ENCODE assay signal across 8 cellular contexts in the genomic region with DNA sequence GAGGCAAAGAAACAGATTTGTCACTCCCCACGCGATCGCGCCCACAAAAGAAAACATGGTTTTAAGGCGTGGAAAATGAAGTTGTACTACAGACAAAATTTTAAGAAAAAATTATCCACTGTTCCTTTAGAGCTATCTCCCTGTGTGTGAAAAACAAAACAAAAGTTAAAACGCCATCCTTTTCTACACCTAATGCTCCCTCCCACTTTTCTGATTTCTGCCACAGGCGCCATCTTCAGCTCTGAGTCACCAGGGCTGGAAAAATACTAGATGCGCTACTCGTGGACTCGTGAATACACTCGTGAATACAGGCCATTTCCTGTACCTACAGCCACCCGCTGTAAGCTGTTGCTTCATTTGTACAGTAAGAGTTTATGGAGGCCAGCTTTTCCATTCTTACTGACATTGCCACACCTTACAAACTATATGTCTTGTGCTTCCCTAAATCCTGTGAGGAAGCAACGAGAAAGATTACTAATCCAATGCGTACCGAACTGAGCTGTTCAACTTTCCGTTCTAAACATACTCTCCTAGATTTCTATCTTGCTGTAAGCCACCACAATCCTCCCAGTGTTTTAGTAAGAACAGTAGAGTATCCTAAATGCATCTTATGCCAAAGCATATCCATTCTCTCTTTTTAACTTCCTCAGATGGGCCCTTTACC. TPM values are rescaled to one million over a fixed set of nuclear protein-coding genes. Genes with fewer than 3 reads are reported as not detected.
A peak's percentile ranks its signal among the peaks of the same experiment; 100 is the strongest.
DNase-seq lines count a peak whose midpoint lies in the region; ATAC-seq lines count a peak whose summit lies in the region.

No MANE protein-coding gene starts in this region.

- no peak overlapping the region for H3K27ac Mint-ChIP-seq in activated T-cell treated with anti-CD3 and anti-CD28 coated beads, Interleukin-2, amount 50 U/mL, for 24 hours
- no peak overlapping the region for H3K27ac Mint-ChIP-seq in naive thymus-derived CD8-positive, alpha-beta T cell
- H3K27ac Mint-ChIP-seq in stimulated activated effector memory CD8-positive, alpha-beta T cell treated with anti-CD3 and anti-CD28 coated beads, Interleukin-12 subunit alpha, Interleukin-12 subunit beta, amount 100 ng/mL, for 72 hours: no peak overlapping the region

- ATAC-seq in GM19043 (IDR thresholded peaks at IDR 0.05; ENCODE audit: low read depth, unreplicated experiment): peak; percentile 34
- peak; percentile 60 to 62 for ATAC-seq in naive thymus-derived CD8-positive, alpha-beta T cell
- peak; percentile 81 for ATAC-seq in stimulated activated effector memory CD8-positive, alpha-beta T cell treated with anti-CD3 and anti-CD28 coated beads, Interleukin-12 subunit alpha, Interleukin-12 subunit beta, amount 100 ng/mL, for 72 hours

- peaks cover 19% of the 10 kb centered on the region for H3K4me1 Mint-ChIP-seq in activated T-cell treated with anti-CD3 and anti-CD28 coated beads, Interleukin-2, amount 50 U/mL, for 24 hours (ENCODE audit: low read depth)
- peaks cover 2 to 15% (median 6%) of the 10 kb centered on the region in 4 donors for H3K4me1 Mint-ChIP-seq in naive thymus-derived CD8-positive, alpha-beta T cell
- peaks cover 9% of the 10 kb centered on the region for H3K4me1 Mint-ChIP-seq in stimulated activated effector memory CD8-positive, alpha-beta T cell treated with anti-CD3 and anti-CD28 coated beads, Interleukin-12 subunit alpha, Interleukin-12 subunit beta, amount 100 ng/mL, for 72 hours

- H3K36me3 Mint-ChIP-seq in activated T-cell treated with anti-CD3 and anti-CD28 coated beads, Interleukin-2, amount 50 U/mL, for 24 hours (ENCODE audit: low read depth): peaks cover 32% of the 10 kb centered on the region
- H3K36me3 Mint-ChIP-seq in naive thymus-derived CD8-positive, alpha-beta T cell: no peaks in the 10 kb centered on the region
- H3K36me3 Mint-ChIP-seq in stimulated activated effector memory CD8-positive, alpha-beta T cell treated with anti-CD3 and anti-CD28 coated beads, Interleukin-12 subunit alpha, Interleukin-12 subunit beta, amount 100 ng/mL, for 72 hours: peaks cover 14% of the 10 kb centered on the region

- peak; percentile 81 for DNase-seq in AG20443 (ENCODE audit: low spot score)
- peak; percentile 68 for DNase-seq in HS-5 (ENCODE audit: low read depth)
- DNase-seq in OCI-M1 (lab: John Stamatoyannopoulos, UW): peak; percentile 87
- DNase-seq in activated T-cell treated with anti-CD3 and anti-CD28 coated beads, Interleukin-2, amount 50 U/mL, for 24 hours: peak; percentile 63
- DNase-seq in fibroblast of gingiva (ENCODE audit: low read depth): peak; percentile 92
- DNase-seq in naive thymus-derived CD8-positive, alpha-beta T cell: peak in 9 of 10 donors; percentile 11 to 83 (median 58)
- DNase-seq in stimulated activated effector memory CD8-positive, alpha-beta T cell treated with anti-CD3 and anti-CD28 coated beads, Interleukin-12 subunit alpha, Interleukin-12 subunit beta, amount 100 ng/mL, for 72 hours (ENCODE audit: low spot score in 2 of 2): peak; percentile 32 to 74

- POLR2A ChIA-PET in naive thymus-derived CD8-positive, alpha-beta T cell (lab: Charles Lee): interaction anchor here (0.8 to 1.7 kb wide), 3 partner anchors 79 to 792 kb away, joined by 3 to 36 read pairs (median 4); a partner anchor contains a TSS

- no peaks in the 10 kb centered on the region for H3K9me3 Mint-ChIP-seq in activated T-cell treated with anti-CD3 and anti-CD28 coated beads, Interleukin-2, amount 50 U/mL, for 24 hours
- H3K9me3 Mint-ChIP-seq in naive thymus-derived CD8-positive, alpha-beta T cell: no peaks in the 10 kb centered on the region
- H3K9me3 Mint-ChIP-seq in stimulated activated effector memory CD8-positive, alpha-beta T cell treated with anti-CD3 and anti-CD28 coated beads, Interleukin-12 subunit alpha, Interleukin-12 subunit beta, amount 100 ng/mL, for 72 hours: no peaks in the 10 kb centered on the region

- no peaks in the 10 kb centered on the region for H3K27me3 Mint-ChIP-seq in activated T-cell treated with anti-CD3 and anti-CD28 coated beads, Interleukin-2, amount 50 U/mL, for 24 hours
- H3K27me3 Mint-ChIP-seq in naive thymus-derived CD8-positive, alpha-beta T cell: no peaks in the 10 kb centered on the region

- H3K4me3 Mint-ChIP-seq in activated T-cell treated with anti-CD3 and anti-CD28 coated beads, Interleukin-2, amount 50 U/mL, for 24 hours: no peak overlapping the region
- no peak overlapping the region for H3K4me3 Mint-ChIP-seq in naive thymus-derived CD8-positive, alpha-beta T cell
- H3K4me3 Mint-ChIP-seq in stimulated activated effector memory CD8-positive, alpha-beta T cell treated with anti-CD3 and anti-CD28 coated beads, Interleukin-12 subunit alpha, Interleukin-12 subunit beta, amount 100 ng/mL, for 72 hours: no peak overlapping the region

RNA-seq across cellular contexts. Expression of a gene that starts 0.8 kb away (rescaled TPM):
- total RNA-seq in naive thymus-derived CD8-positive, alpha-beta T cell: 10 to 100 TPM; 16.0 to 16.1 TPM
- 1 to 10 TPM; 2.3 to 4.9 (median 3.5) TPM for polyA plus RNA-seq in naive thymus-derived CD8-positive, alpha-beta T cell

Comparison
In these comparisons a context has a peak if more than half of its experiments do, and no peak if none do; other contexts are left out.
1. Peak in every context shown above with its lines: DNase-seq and ATAC-seq.